ENCODE assay signal across 21 cellular contexts in the genomic region with DNA sequence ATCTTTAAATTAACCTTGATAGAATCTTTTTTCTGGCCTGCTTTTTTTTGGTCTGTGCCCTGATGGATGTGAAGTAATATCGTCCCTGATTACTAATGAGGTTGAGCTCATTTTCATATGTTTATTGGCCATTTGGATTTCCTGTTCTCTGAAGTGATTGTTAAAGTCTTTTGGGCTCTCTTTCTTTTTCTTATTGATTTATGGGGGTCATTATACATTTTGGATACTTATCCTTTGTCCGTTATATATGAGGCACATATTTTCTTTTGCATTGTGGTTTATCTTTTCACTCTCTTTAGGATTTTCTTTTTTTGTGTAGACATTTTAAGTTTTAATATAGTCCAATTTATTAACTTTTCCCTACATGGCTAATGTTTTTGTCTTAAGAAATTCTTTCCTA.
"Had no signal": no experiment of that assay in that cellular context is flagged by ENCODE, and none has a peak within 500 bp of the region (broad histone marks: within the 10 kb centered on the region; RNA-seq: fewer than 3 reads in every experiment).

No MANE protein-coding gene starts in this region.

- FAIRE-seq: bronchial epithelial cell had no signal

- H3K4me3 ChIP-seq: adrenal gland, MG63 had no signal

- H3K9me3 ChIP-seq: adrenal gland, MG63 had no signal

- DNase-seq: activated CD4-positive, alpha-beta memory T cell treated with anti-CD3 and anti-CD28 coated beads, Interleukin-2, amount 10 ng/mL, durations not matched to agents 7 days and 5 days; activated CD4-positive, alpha-beta T cell treated with anti-CD3 and anti-CD28 coated beads, Interleukin-2, amount 50 U/mL, for 1 hour; activated CD4-positive, CD25-positive, alpha-beta regulatory T cell; activated naive CD4-positive, alpha-beta T cell treated with anti-CD3 and anti-CD28 coated beads, Interleukin-2, amount 50 U/mL, for 16 hours; activated naive CD8-positive, alpha-beta T cell treated with anti-CD3 and anti-CD28 coated beads, Interleukin-2, amount 10 ng/mL, durations not matched to agents 7 days and 5 days; adrenal gland; aorta; central memory CD4-positive, alpha-beta T cell; MG63; NCI-H1092 treated with DMSO at 0.1 percent for 48 hours; NCI-H1436; NCI-H1694 treated with DMSO at 0.1 percent for 48 hours; NCI-H2029 treated with DMSO at 0.1 percent for 48 hours; NCI-H345; NCI-H510A; NCI-H526 treated with DMSO at 0.1 percent for 48 hours; NCI-H82; SIG-M5; T-helper 1 cell had no signal

- H3K36me3 ChIP-seq: adrenal gland, MG63 had no signal

- H3K27ac ChIP-seq: adrenal gland, VCaP had no signal
